8 cellular contexts compared by ENCODE assay signal in the genomic region with DNA sequence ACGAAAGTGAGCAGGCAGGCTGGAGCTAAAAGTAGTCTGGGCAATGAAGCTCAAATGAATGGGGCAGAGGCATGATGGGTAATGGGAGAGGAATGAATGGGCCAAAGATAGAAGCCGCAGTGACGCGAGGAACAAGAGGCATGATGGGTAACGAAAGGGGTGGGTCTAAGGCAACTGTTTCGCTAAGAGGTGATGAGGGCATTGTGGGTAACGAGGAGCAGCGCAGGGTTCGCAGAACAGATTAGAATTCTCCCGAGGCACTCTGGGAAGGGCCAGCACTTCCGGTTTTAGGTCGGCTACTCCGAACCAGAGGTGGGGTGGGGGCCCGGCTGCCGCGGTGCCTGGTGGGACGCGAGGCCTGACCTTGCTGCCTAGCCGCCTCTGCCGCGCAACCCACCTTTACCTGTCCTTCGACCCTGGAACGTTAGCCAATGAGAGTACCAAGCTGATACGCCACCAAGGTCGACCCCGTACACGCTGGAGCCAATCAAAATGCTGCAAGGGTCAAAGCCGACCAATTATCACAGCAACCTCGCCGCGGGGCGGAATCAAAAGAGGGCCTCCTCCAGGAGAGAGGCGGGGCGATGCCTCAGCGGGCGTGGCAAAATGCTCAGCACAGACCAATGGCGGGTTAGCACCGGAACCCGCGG. TPM values are rescaled to one million over a fixed set of nuclear protein-coding genes. Genes with fewer than 3 reads are reported as not detected.
DNase-seq lines count a peak whose midpoint lies in the region; ATAC-seq and TF ChIP-seq lines count a peak whose summit lies in the region.

No MANE protein-coding gene starts in this region.

- H3K9me3 ChIP-seq in muscle layer of colon (ENCODE audit: low read length) (no peaks in the 10 kb centered on the region), transverse colon (no peaks in the 10 kb centered on the region)

- 0 to 2% methylated on average over 10 to 37 of the region's 40 CpGs for WGBS in transverse colon (ENCODE audit: low coverage in 1 of 2), 2 donors

- peak overlapping the region; percentile 43 to 78 for H3K4me3 ChIP-seq in muscle layer of colon (ENCODE audit: low read depth in 1 of 2, low read length in 2 of 2)
- H3K4me3 ChIP-seq in transverse colon, result peak overlapping the region; percentile 26 to 68 (median 43)

- H3K36me3 ChIP-seq in muscle layer of colon (ENCODE audit: insufficient read depth, low read length) (peaks cover 42% of the 10 kb centered on the region), transverse colon (peaks cover 0 to 14% (median 3%) of the 10 kb centered on the region in 4 donors)

- peak overlapping the region; percentile 92 for H3K27ac ChIP-seq in muscle layer of colon (ENCODE audit: low read depth, low read length)
- H3K27ac ChIP-seq in transverse colon, result peak overlapping the region; percentile 90 to 92 (median 91)

- TF ChIP-seq POLR2A in transverse colon (IDR thresholded peaks at IDR 0.05), result peak; percentile 57

- ATAC-seq in GM21381 (IDR thresholded peaks at IDR 0.05; ENCODE audit: unreplicated experiment), result peak; percentile 73

- no peak for TF ChIP-seq EP300 in transverse colon (IDR thresholded peaks at IDR 0.05; ENCODE audit: low read depth)

- DNase-seq in Daoy (ENCODE audit: low read depth) (peak; percentile 100), HS-27A (ENCODE audit: low read depth) (peak; percentile 100), NCI-H82 (lab: John Stamatoyannopoulos, UW) (peak; percentile 100), fibroblast of gingiva (ENCODE audit: low read depth) (peak; percentile 100), transverse colon (no peak)
- DNase-seq in activated CD8-positive, alpha-beta memory T cell treated with anti-CD3 and anti-CD28 coated beads, Interleukin-2, amount 50 U/mL, for 24 hours (ENCODE audit: extremely low read depth), result peak; percentile 100

- in situ Hi-C loops in transverse colon (cut with MboI; ENCODE audit: low pct_ligation_motif_present in 1 of 4, low pct_unique_long_range_greater_than_20kb in 1 of 4, low sequenced_read_pairs in 3 of 4), result no loop called here

- H3K9ac ChIP-seq in muscle layer of colon (ENCODE audit: low read length), result peak overlapping the region; percentile 32

- TF ChIP-seq CTCF in transverse colon (IDR thresholded peaks at IDR 0.05), result no peak

- H3K27me3 ChIP-seq in muscle layer of colon (ENCODE audit: control insufficient read depth in 1 of 2, insufficient read depth in 2 of 2, low read length in 2 of 2), result no peaks in the 10 kb centered on the region
- H3K27me3 ChIP-seq in transverse colon, result no peaks in the 10 kb centered on the region

- intact Hi-C loops in transverse colon (cut with DNase I; ENCODE audit: low total_unique reads), result no loop called here

- H3K4me1 ChIP-seq in muscle layer of colon (ENCODE audit: insufficient read depth, low read length) (peaks cover 22% of the 10 kb centered on the region), transverse colon (peaks cover 16 to 21% (median 19%) of the 10 kb centered on the region in 4 donors)

RNA-seq across cellular contexts. Expression of a gene that starts 0.6 kb away (rescaled TPM):
- total RNA-seq in Daoy (2014; rRNA removed; shearing (Covaris generic)), result 170 and 179 TPM in 2 replicates
- total RNA-seq in transverse colon, result 100 to 1,000 TPM in 1 of 4 donors, 10 to 100 TPM in 3; 36.0 to 101 (median 53.8) TPM

RNA-seq across cellular contexts. Expression of a gene that starts 15.1 kb away (rescaled TPM):
- total RNA-seq in Daoy (2014; rRNA removed; shearing (Covaris generic)), result 0.86 and 1.6 TPM in 2 replicates
- 100 to 1,000 TPM in 2 of 4 donors, 10 to 100 TPM in 2; 72.2 to 214 (median 132) TPM for total RNA-seq in transverse colon

RNA-seq across cellular contexts. Expression of a gene that starts 23.9 kb away (rescaled TPM):
- total RNA-seq in Daoy (2014; rRNA removed; shearing (Covaris generic)), result 4.4 and 24.5 TPM in 2 replicates
- 10 to 100 TPM in 3 of 4 donors, not detected in 1; 10.8 to 48.4 (median 34.8) TPM for total RNA-seq in transverse colon

RNA-seq across cellular contexts. Expression of a gene that starts 44.4 kb away (rescaled TPM):
- 66.4 and 73.7 TPM in 2 replicates for total RNA-seq in Daoy (2014; rRNA removed; shearing (Covaris generic))
- 100 to 1,000 TPM in 3 of 4 donors, 10 to 100 TPM in 1; 93.7 to 147 (median 125) TPM for total RNA-seq in transverse colon

RNA-seq across cellular contexts. Expression of a gene that starts 51.5 kb away (rescaled TPM):
- total RNA-seq in Daoy (2014; rRNA removed; shearing (Covaris generic)), result not detected in 2 replicates
- total RNA-seq in transverse colon, result not detected

Comparison
In these comparisons a context has a peak if more than half of its experiments do, and no peak if none do; other contexts are left out.
1. RNA of a gene that starts 15.1 kb away (total RNA-seq): 72.2 to 214 TPM in transverse colon; 0.86 to 1.6 TPM in Daoy; every median in the first group is over 10 times any median in the second.